ENCODE assay signal across 31 cellular contexts in the genomic region with DNA sequence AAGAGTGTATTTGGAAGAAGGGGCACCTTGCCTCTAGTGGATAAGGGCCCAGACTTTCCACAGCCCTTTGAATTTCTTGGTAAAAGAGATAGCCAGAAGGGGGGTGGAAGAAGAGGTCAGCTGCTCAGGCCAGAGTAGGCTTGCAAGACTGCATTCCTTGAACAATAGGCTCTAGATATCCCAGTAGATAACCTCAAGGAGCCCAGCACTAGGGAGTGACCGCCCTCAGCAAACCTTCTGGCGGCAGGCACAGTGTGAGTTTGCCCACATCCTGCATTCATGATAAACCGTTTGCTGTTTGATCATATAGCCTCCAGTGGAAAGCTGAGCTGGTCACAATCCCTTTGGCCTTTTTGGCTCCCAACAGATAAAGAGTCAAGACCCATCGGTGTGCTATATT.
"Had no signal": no experiment of that assay in that cellular context is flagged by ENCODE, and none has a peak within 500 bp of the region (broad histone marks: within the 10 kb centered on the region; RNA-seq: fewer than 3 reads in every experiment).

No MANE protein-coding gene starts in this region.

- H3K4me3 ChIP-seq: adrenal gland, body of pancreas, breast epithelium had no signal

- DNase-seq: activated B cell treated with CpG ODN at 0.5 μM for 24 hours; activated CD4-positive, alpha-beta memory T cell treated with anti-CD3 and anti-CD28 coated beads for 36 hours; activated CD4-positive, alpha-beta T cell treated with anti-CD3 and anti-CD28 coated beads for 1 hour; activated CD4-positive, alpha-beta T cell treated with anti-CD3 and anti-CD28 coated beads for 36 hours; activated CD4-positive, alpha-beta T cell treated with anti-CD3 and anti-CD28 coated beads for 48 hours; activated CD4-positive, alpha-beta T cell treated with anti-CD3 and anti-CD28 coated beads, Interleukin-2, amount 10 ng/mL, durations not matched to agents 7 days and 5 days; activated CD8-positive, alpha-beta memory T cell treated with anti-CD3 and anti-CD28 coated beads, Interleukin-2, amount 50 U/mL, for 4 hours; activated CD8-positive, alpha-beta T cell treated with anti-CD3 and anti-CD28 coated beads for 36 hours; activated effector memory CD4-positive, alpha-beta T cell treated with anti-CD3 and anti-CD28 coated beads, Interleukin-2, amount 50 U/mL, for 16 hours; activated gamma-delta T cell treated with Interleukin-2 at 50 U/mL for 16 hours; activated naive CD4-positive, alpha-beta T cell; activated naive CD4-positive, alpha-beta T cell treated with anti-CD3 and anti-CD28 coated beads for 36 hours; activated naive CD4-positive, alpha-beta T cell treated with anti-CD3 and anti-CD28 coated beads, Interleukin-2, amount 50 U/mL, for 16 hours; activated naive CD8-positive, alpha-beta T cell treated with anti-CD3 and anti-CD28 coated beads for 36 hours; activated T-cell treated with anti-CD3 and anti-CD28 coated beads for 4 hours; activated T-cell treated with anti-CD3 and anti-CD28 coated beads, Interleukin-2, amount 50 U/mL, for 1 hour; activated T-cell treated with anti-CD3 and anti-CD28 coated beads, Interleukin-2, amount 50 U/mL, for 4 hours; activated T-cell treated with anti-CD3 and anti-CD28 coated beads, Interleukin-2, amount 50 U/mL, for 72 hours; adrenal gland; amniotic stem cell; aorta; body of pancreas; brain microvascular endothelial cell; central memory CD4-positive, alpha-beta T cell; T-helper 1 cell; T-helper 2 cell; T-helper 9 cell had no signal

- ATAC-seq: activated CD4-positive, alpha-beta T cell treated with anti-CD3 and anti-CD28 coated beads for 36 hours; activated CD8-positive, alpha-beta T cell treated with anti-CD3 and anti-CD28 coated beads for 36 hours; activated naive CD4-positive, alpha-beta T cell treated with anti-CD3 and anti-CD28 coated beads, Interleukin-2, amount 50 U/mL, for 72 hours; activated T-cell treated with anti-CD3 and anti-CD28 coated beads, Interleukin-2, amount 50 U/mL, for 4 hours; activated T-cell treated with anti-CD3 and anti-CD28 coated beads, Interleukin-2, amount 50 U/mL, for 72 hours; activated T-helper 17 cell treated with anti-CD3 and anti-CD28 coated beads, Interleukin-2, amount 50 U/mL, for 72 hours; body of pancreas had no signal

- H3K36me3 ChIP-seq: adrenal gland, brain microvascular endothelial cell, breast epithelium had no signal

- H3K4me1 ChIP-seq: adrenal gland, body of pancreas, breast epithelium had no signal

- H3K27me3 ChIP-seq: adrenal gland, body of pancreas, brain microvascular endothelial cell, breast epithelium had no signal

- H3K9me3 ChIP-seq: adrenal gland, body of pancreas, breast epithelium had no signal

- H3K27ac ChIP-seq: adrenal gland, body of pancreas, brain microvascular endothelial cell, breast epithelium, VCaP had no signal
